Comparison of ENCODE assay signal across 1 cellular context in the genomic region with DNA sequence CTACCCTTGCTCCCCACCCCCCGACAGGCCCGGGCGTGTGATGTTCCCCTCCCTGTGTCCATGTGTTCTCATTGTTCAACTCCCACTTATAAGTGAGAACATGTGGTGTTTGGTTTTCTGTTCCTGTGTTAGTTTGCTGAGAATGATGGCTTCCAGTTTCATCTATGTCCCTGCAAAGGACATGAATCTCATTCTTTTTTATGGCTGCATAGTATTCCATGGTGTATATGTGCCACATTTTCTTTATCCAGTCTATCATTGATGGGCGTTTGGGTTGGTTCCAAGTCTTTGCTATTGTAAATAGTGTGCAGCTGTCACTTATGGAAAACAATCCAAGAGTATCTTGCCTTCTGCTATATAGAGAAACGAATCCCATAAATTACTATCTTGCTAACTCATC. TPM values are rescaled to one million over a fixed set of nuclear protein-coding genes. Genes with fewer than 3 reads are reported as not detected.
"Had no signal": no experiment of that assay in that cellular context is flagged by ENCODE, and none has a peak within 500 bp of the region (broad histone marks: within the 10 kb centered on the region; RNA-seq: fewer than 3 reads in every experiment).

No MANE protein-coding gene starts in this region.

RNA-seq across cellular contexts. Expression of gene ELOVL2, which starts 40.8 kb away (rescaled TPM):
- total RNA-seq: GM12878 had no signal
